1 cellular context compared by ENCODE assay signal in genomic region chr12:121697861-121698260, GRCh38. TPM values are rescaled to one million over a fixed set of nuclear protein-coding genes. Genes with fewer than 3 reads are reported as not detected.
"Had no signal": no experiment of that assay in that cellular context is flagged by ENCODE, and none has a peak within 500 bp of the region (broad histone marks: within the 10 kb centered on the region; RNA-seq: fewer than 3 reads in every experiment).

No MANE protein-coding gene starts in this region.

RNA-seq across cellular contexts. Expression of gene MORN3, which starts 28.4 kb away (rescaled TPM):
- total RNA-seq: LHCN-M2 had no signal
